ENCODE assay signal across 8 cellular contexts in the genomic region with DNA sequence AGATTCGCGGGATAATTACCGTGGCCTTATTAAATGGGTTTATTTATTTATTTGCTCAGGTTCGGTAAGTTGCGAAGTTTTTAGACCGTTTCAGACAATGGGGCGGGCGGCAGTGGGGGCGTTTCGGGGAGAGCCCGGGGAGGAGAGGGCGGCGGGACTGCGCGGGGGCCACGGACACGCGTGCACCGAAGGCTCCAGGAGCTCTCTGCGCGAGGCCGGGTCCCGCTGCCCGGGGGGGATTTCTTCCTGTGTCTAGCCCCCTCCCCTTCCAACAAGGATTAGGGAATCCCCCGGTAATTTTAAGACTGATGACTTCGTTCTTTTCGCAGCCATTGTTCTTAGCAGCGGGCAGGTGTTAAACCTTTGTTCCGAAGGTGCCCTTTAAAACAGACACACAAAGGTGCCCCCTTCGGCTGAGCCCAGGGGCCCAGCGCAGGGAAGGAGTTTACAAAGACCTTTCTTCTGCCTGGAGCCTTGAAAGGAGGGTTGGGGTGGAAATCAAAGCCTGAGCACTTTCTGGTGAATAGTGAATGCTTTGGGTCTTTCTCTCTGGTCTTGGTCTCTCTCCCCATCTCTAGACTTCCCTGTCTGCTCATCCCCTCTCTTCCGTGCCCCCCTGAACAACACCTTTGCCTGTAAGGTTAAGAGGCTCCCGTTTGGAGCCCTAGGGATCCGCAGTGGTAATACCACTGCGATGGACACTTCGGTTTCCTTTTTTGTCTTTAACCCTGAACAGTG.
DNase-seq lines count a peak whose midpoint lies in the region; ATAC-seq and TF ChIP-seq lines count a peak whose summit lies in the region.

No MANE protein-coding gene starts in this region.

- H3K4me3 Mint-ChIP-seq in nephron progenitor cell, result peak overlapping the region; percentile 99

- DNase-seq in DMS79 treated with DMSO at 0.1 percent for 48 hours (lab: John Stamatoyannopoulos, UW) (peak; percentile 8), DMS79 (lab: John Stamatoyannopoulos, UW) (no peak), nephron progenitor cell (peak; percentile 30), AG08396 (ENCODE audit: low spot score) (no peak)
- peak; percentile 9 for DNase-seq in effector CD8-positive, alpha-beta T cell (lab: John Stamatoyannopoulos, UW)

- ATAC-seq in HG03460 (IDR thresholded peaks at IDR 0.05; ENCODE audit: unreplicated experiment), result no peak
- no peak for ATAC-seq in GM21717 (IDR thresholded peaks at IDR 0.05; ENCODE audit: unreplicated experiment)

- H3K4me1 Mint-ChIP-seq in nephron progenitor cell, result peaks cover 61% of the 10 kb centered on the region

- peak overlapping the region; percentile 97 for H3K27ac Mint-ChIP-seq in nephron progenitor cell

- H3K36me3 Mint-ChIP-seq in nephron progenitor cell (ENCODE audit: low read depth), result peaks cover 20% of the 10 kb centered on the region

- H3K9me3 Mint-ChIP-seq in nephron progenitor cell, result no peaks in the 10 kb centered on the region

- TF ChIP-seq CTCF in WI38 (IDR thresholded peaks at IDR 0.05; ENCODE audit: low read depth, low read length) (no peak), nephron progenitor cell (IDR thresholded peaks at IDR 0.05) (no peak)

- H3K4me3 ChIP-seq in WI38 (ENCODE audit: low read depth, low read length), result peak overlapping the region; percentile 71

- H3K27me3 Mint-ChIP-seq in nephron progenitor cell (ENCODE audit: low read depth, poor library complexity), result no peaks in the 10 kb centered on the region

Comparison
In these comparisons a context has a peak if more than half of its experiments do, and no peak if none do; other contexts are left out.
1. DNase-seq: peak in DMS79 treated with DMSO at 0.1 percent for 48 hours (single experiment), effector CD8-positive, alpha-beta T cell (single experiment) and nephron progenitor cell (single experiment); none in DMS79 (single experiment) and AG08396 (single experiment).